ENCODE assay signal across 29 cellular contexts in genomic region chr5:29002481-29002880, GRCh38.
"Had no signal": no experiment of that assay in that cellular context is flagged by ENCODE, and none has a peak within 500 bp of the region (broad histone marks: within the 10 kb centered on the region; RNA-seq: fewer than 3 reads in every experiment).

No MANE protein-coding gene starts in this region.

- FAIRE-seq: urothelium cell line had no signal

- H3K27ac Mint-ChIP-seq: stimulated activated effector memory CD8-positive, alpha-beta T cell treated with anti-CD3 and anti-CD28 coated beads, Interleukin-12 subunit alpha, Interleukin-12 subunit beta, amount 100 ng/mL, for 72 hours; stimulated activated memory B cell treated with anti-CD40 and anti-IgM and Interleukin-4, amounts not matched to agents 10 μg/mL and 1 μg/mL and 100 μg/mL, for 72 hours; stimulated activated naive B cell treated with anti-CD40 and anti-IgM and Interleukin-4, amounts not matched to agents 10 μg/mL and 1 μg/mL and 100 μg/mL, for 72 hours; stimulated activated naive CD8-positive, alpha-beta T cell treated with anti-CD3 and anti-CD28 coated beads, Interleukin-15, amount 100 ng/mL, for 72 hours; stimulated activated naive CD8-positive, alpha-beta T cell treated with anti-CD3 and anti-CD28 coated beads, Interleukin-15, Interleukin-2, amounts not matched to agents 100 ng/mL and 50 ng/mL, for 24 hours; type B pancreatic cell had no signal

- H3K27me3 ChIP-seq: stomach, suprapubic skin, testis, thyroid gland, tibial artery, tibial nerve, transverse colon, upper lobe of left lung, upper lobe of right lung, uterus, vagina had no signal

- H3K27me3 Mint-ChIP-seq: stimulated activated memory B cell treated with anti-CD40 and anti-IgM and Interleukin-4, amounts not matched to agents 10 μg/mL and 1 μg/mL and 100 μg/mL, for 72 hours; stimulated activated naive B cell treated with anti-CD40 and anti-IgM and Interleukin-4, amounts not matched to agents 10 μg/mL and 1 μg/mL and 100 μg/mL, for 72 hours; stimulated activated naive CD8-positive, alpha-beta T cell treated with anti-CD3 and anti-CD28 coated beads, Interleukin-15, amount 100 ng/mL, for 72 hours; stimulated activated naive CD8-positive, alpha-beta T cell treated with anti-CD3 and anti-CD28 coated beads, Interleukin-15, Interleukin-2, amounts not matched to agents 100 ng/mL and 50 ng/mL, for 24 hours; type B pancreatic cell had no signal

- H3K36me3 ChIP-seq: stomach, suprapubic skin, thoracic aorta, thyroid gland, tibial artery, tibial nerve, transverse colon, upper lobe of left lung, upper lobe of right lung, uterus, vagina had no signal

- ATAC-seq: stimulated activated effector memory CD8-positive, alpha-beta T cell treated with anti-CD3 and anti-CD28 coated beads, Interleukin-12 subunit alpha, Interleukin-12 subunit beta, amount 100 ng/mL, for 72 hours; stimulated activated memory B cell treated with anti-CD40 and anti-IgM and Interleukin-4, amounts not matched to agents 10 μg/mL and 1 μg/mL and 100 μg/mL, for 72 hours; stimulated activated naive B cell treated with anti-CD40 and anti-IgM and Interleukin-4, amounts not matched to agents 10 μg/mL and 1 μg/mL and 100 μg/mL, for 72 hours; stimulated activated naive CD8-positive, alpha-beta T cell treated with anti-CD3 and anti-CD28 coated beads, Interleukin-15, amount 100 ng/mL, for 72 hours; stimulated activated naive CD8-positive, alpha-beta T cell treated with anti-CD3 and anti-CD28 coated beads, Interleukin-15, Interleukin-2, amounts not matched to agents 100 U/mL and 50 U/mL, for 24 hours; upper lobe of right lung had no signal

- H3K4me1 ChIP-seq: stomach, suprapubic skin, testis, thyroid gland, tibial artery, tibial nerve, transverse colon, upper lobe of left lung, upper lobe of right lung, uterus, vagina had no signal

- H3K4me1 Mint-ChIP-seq: stimulated activated effector memory CD8-positive, alpha-beta T cell treated with anti-CD3 and anti-CD28 coated beads, Interleukin-12 subunit alpha, Interleukin-12 subunit beta, amount 100 ng/mL, for 72 hours; stimulated activated memory B cell treated with anti-CD40 and anti-IgM and Interleukin-4, amounts not matched to agents 10 μg/mL and 1 μg/mL and 100 μg/mL, for 72 hours; stimulated activated naive B cell treated with anti-CD40 and anti-IgM and Interleukin-4, amounts not matched to agents 10 μg/mL and 1 μg/mL and 100 μg/mL, for 72 hours; stimulated activated naive CD8-positive, alpha-beta T cell treated with anti-CD3 and anti-CD28 coated beads, Interleukin-15, amount 100 ng/mL, for 72 hours had no signal

- H3K9me3 Mint-ChIP-seq: type B pancreatic cell had no signal

- H3K9me3 ChIP-seq: stomach, suprapubic skin, testis, thoracic aorta, thyroid gland, tibial artery, tibial nerve, transverse colon, upper lobe of left lung, upper lobe of right lung, uterus, vagina had no signal

- DNase-seq: stimulated activated CD4-positive, alpha-beta T cell treated with anti-CD3 and anti-CD28 coated beads, Interleukin-2, amount 100 ng/mL, for 48 hours; stimulated activated CD4-positive, alpha-beta T cell treated with anti-CD3 and anti-CD28 coated beads, Interleukin-4, amount 100 ng/mL, for 1 hour; stimulated activated CD4-positive, alpha-beta T cell treated with anti-CD3 and anti-CD28 coated beads, Interleukin-4, amount 100 ng/mL, for 24 hours; stimulated activated CD4-positive, alpha-beta T cell treated with anti-CD3 and anti-CD28 coated beads, Interleukin-4, amount 100 ng/mL, for 4 hours; stimulated activated CD8-positive, alpha-beta memory T cell treated with anti-CD3 and anti-CD28 coated beads, Interleukin-4, amount 100 ng/mL, for 48 hours; stimulated activated naive B cell treated with anti-CD40 and anti-IgM and Interleukin-4, amounts not matched to agents 10 μg/mL and 1 μg/mL and 100 μg/mL, for 72 hours; stimulated activated naive CD4-positive, alpha-beta T cell; stimulated activated naive CD4-positive, alpha-beta T cell treated with Interleukin-2 at 50 U/mL for 16 hours; stimulated activated naive CD8-positive, alpha-beta T cell treated with anti-CD3 and anti-CD28 coated beads, Interleukin-15, amount 100 ng/mL, for 72 hours; stimulated activated naive CD8-positive, alpha-beta T cell treated with anti-CD3 and anti-CD28 coated beads, Interleukin-15, Interleukin-2, amounts not matched to agents 100 U/mL and 50 U/mL, for 24 hours; stomach; substantia nigra; testis; thyroid gland; tibial artery; transverse colon; trophoblast cell; upper lobe of left lung; upper lobe of right lung; uterus had no signal

- H3K4me3 Mint-ChIP-seq: stimulated activated effector memory CD8-positive, alpha-beta T cell treated with anti-CD3 and anti-CD28 coated beads, Interleukin-12 subunit alpha, Interleukin-12 subunit beta, amount 100 ng/mL, for 72 hours; stimulated activated memory B cell treated with anti-CD40 and anti-IgM and Interleukin-4, amounts not matched to agents 10 μg/mL and 1 μg/mL and 100 μg/mL, for 72 hours; stimulated activated naive B cell treated with anti-CD40 and anti-IgM and Interleukin-4, amounts not matched to agents 10 μg/mL and 1 μg/mL and 100 μg/mL, for 72 hours; stimulated activated naive CD8-positive, alpha-beta T cell treated with anti-CD3 and anti-CD28 coated beads, Interleukin-15, amount 100 ng/mL, for 72 hours; stimulated activated naive CD8-positive, alpha-beta T cell treated with anti-CD3 and anti-CD28 coated beads, Interleukin-15, Interleukin-2, amounts not matched to agents 100 ng/mL and 50 ng/mL, for 24 hours; type B pancreatic cell had no signal

- H3K27ac ChIP-seq: stomach, suprapubic skin, testis, thoracic aorta, thyroid gland, tibial artery, tibial nerve, transverse colon, upper lobe of left lung, upper lobe of right lung, uterus, vagina had no signal

- H3K4me3 ChIP-seq: stomach, suprapubic skin, testis, thoracic aorta, thyroid gland, tibial artery, tibial nerve, transverse colon, upper lobe of left lung, upper lobe of right lung, uterus, vagina had no signal

- H3K36me3 Mint-ChIP-seq: stimulated activated effector memory CD8-positive, alpha-beta T cell treated with anti-CD3 and anti-CD28 coated beads, Interleukin-12 subunit alpha, Interleukin-12 subunit beta, amount 100 ng/mL, for 72 hours; stimulated activated memory B cell treated with anti-CD40 and anti-IgM and Interleukin-4, amounts not matched to agents 10 μg/mL and 1 μg/mL and 100 μg/mL, for 72 hours; stimulated activated naive B cell treated with anti-CD40 and anti-IgM and Interleukin-4, amounts not matched to agents 10 μg/mL and 1 μg/mL and 100 μg/mL, for 72 hours; type B pancreatic cell had no signal
